1 cellular context compared by ENCODE assay signal in genomic region chr13:27339299-27339698, GRCh38.
TF ChIP-seq lines count a peak whose summit lies in the region.

No MANE protein-coding gene starts in this region.

TF ChIP-seq in H1, 55 proteins besides CTCF, POLR2A, EP300 and RAD21 (continued from another document):
- TF ChIP-seq, protein P1, sequence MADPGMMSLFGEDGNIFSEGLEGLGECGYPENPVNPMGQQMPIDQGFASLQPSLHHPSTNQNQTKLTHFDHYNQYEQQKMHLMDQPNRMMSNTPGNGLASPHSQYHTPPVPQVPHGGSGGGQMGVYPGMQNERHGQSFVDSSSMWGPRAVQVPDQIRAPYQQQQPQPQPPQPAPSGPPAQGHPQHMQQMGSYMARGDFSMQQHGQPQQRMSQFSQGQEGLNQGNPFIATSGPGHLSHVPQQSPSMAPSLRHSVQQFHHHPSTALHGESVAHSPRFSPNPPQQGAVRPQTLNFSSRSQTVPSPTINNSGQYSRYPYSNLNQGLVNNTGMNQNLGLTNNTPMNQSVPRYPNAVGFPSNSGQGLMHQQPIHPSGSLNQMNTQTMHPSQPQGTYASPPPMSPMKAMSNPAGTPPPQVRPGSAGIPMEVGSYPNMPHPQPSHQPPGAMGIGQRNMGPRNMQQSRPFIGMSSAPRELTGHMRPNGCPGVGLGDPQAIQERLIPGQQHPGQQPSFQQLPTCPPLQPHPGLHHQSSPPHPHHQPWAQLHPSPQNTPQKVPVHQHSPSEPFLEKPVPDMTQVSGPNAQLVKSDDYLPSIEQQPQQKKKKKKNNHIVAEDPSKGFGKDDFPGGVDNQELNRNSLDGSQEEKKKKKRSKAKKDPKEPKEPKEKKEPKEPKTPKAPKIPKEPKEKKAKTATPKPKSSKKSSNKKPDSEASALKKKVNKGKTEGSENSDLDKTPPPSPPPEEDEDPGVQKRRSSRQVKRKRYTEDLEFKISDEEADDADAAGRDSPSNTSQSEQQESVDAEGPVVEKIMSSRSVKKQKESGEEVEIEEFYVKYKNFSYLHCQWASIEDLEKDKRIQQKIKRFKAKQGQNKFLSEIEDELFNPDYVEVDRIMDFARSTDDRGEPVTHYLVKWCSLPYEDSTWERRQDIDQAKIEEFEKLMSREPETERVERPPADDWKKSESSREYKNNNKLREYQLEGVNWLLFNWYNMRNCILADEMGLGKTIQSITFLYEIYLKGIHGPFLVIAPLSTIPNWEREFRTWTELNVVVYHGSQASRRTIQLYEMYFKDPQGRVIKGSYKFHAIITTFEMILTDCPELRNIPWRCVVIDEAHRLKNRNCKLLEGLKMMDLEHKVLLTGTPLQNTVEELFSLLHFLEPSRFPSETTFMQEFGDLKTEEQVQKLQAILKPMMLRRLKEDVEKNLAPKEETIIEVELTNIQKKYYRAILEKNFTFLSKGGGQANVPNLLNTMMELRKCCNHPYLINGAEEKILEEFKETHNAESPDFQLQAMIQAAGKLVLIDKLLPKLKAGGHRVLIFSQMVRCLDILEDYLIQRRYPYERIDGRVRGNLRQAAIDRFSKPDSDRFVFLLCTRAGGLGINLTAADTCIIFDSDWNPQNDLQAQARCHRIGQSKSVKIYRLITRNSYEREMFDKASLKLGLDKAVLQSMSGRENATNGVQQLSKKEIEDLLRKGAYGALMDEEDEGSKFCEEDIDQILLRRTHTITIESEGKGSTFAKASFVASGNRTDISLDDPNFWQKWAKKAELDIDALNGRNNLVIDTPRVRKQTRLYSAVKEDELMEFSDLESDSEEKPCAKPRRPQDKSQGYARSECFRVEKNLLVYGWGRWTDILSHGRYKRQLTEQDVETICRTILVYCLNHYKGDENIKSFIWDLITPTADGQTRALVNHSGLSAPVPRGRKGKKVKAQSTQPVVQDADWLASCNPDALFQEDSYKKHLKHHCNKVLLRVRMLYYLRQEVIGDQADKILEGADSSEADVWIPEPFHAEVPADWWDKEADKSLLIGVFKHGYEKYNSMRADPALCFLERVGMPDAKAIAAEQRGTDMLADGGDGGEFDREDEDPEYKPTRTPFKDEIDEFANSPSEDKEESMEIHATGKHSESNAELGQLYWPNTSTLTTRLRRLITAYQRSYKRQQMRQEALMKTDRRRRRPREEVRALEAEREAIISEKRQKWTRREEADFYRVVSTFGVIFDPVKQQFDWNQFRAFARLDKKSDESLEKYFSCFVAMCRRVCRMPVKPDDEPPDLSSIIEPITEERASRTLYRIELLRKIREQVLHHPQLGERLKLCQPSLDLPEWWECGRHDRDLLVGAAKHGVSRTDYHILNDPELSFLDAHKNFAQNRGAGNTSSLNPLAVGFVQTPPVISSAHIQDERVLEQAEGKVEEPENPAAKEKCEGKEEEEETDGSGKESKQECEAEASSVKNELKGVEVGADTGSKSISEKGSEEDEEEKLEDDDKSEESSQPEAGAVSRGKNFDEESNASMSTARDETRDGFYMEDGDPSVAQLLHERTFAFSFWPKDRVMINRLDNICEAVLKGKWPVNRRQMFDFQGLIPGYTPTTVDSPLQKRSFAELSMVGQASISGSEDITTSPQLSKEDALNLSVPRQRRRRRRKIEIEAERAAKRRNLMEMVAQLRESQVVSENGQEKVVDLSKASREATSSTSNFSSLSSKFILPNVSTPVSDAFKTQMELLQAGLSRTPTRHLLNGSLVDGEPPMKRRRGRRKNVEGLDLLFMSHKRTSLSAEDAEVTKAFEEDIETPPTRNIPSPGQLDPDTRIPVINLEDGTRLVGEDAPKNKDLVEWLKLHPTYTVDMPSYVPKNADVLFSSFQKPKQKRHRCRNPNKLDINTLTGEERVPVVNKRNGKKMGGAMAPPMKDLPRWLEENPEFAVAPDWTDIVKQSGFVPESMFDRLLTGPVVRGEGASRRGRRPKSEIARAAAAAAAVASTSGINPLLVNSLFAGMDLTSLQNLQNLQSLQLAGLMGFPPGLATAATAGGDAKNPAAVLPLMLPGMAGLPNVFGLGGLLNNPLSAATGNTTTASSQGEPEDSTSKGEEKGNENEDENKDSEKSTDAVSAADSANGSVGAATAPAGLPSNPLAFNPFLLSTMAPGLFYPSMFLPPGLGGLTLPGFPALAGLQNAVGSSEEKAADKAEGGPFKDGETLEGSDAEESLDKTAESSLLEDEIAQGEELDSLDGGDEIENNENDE (IDR thresholded peaks at IDR 0.05; ENCODE audit: insufficient replicate concordance, low read length), result peak; percentile 5
- TF ChIP-seq, protein P2, sequence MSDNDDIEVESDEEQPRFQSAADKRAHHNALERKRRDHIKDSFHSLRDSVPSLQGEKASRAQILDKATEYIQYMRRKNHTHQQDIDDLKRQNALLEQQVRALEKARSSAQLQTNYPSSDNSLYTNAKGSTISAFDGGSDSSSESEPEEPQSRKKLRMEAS (IDR thresholded peaks at IDR 0.05), result peak; percentile 20; the same call in 1 of the 2 replicates
